In genomic region chr2:26578581-26578980, GRCh38 we compare ENCODE assay signal across 17 cellular contexts.
"Had no signal": no experiment of that assay in that cellular context is flagged by ENCODE, and none has a peak within 500 bp of the region (broad histone marks: within the 10 kb centered on the region; RNA-seq: fewer than 3 reads in every experiment).

No MANE protein-coding gene starts in this region.

- H3K27ac ChIP-seq: dorsolateral prefrontal cortex, neutrophil, right atrium auricular region, tibial artery, upper lobe of left lung, vagina had no signal

- H3K4me1 ChIP-seq: right atrium auricular region, tibial artery, vagina had no signal

- DNase-seq: cortex of kidney; kidney; left colon; mesendoderm; naive thymus-derived CD4-positive, alpha-beta T cell; nephron progenitor cell; stimulated activated CD4-positive, alpha-beta T cell treated with anti-CD3 and anti-CD28 coated beads, Interleukin-15, amount 100 ng/mL, for 24 hours; stimulated activated CD4-positive, alpha-beta T cell treated with anti-CD3 and anti-CD28 coated beads, Interleukin-1b, Interleukin-23, amount 100 ng/mL, for 48 hours; stimulated activated CD4-positive, alpha-beta T cell treated with anti-CD3 and anti-CD28 coated beads, Interleukin-4, amount 100 ng/mL, for 24 hours had no signal

- H3K4me3 ChIP-seq: dorsolateral prefrontal cortex, right atrium auricular region, tibial artery, upper lobe of left lung, vagina had no signal

- H3K27me3 ChIP-seq: right atrium auricular region, upper lobe of left lung, vagina had no signal

- FAIRE-seq: endometrium, frontal cortex, kidney had no signal

- H3K9me3 ChIP-seq: neutrophil, right atrium auricular region, tibial artery, upper lobe of left lung, vagina had no signal

- H3K36me3 ChIP-seq: neutrophil, right atrium auricular region, tibial artery, upper lobe of left lung, vagina had no signal
